In the genomic region with DNA sequence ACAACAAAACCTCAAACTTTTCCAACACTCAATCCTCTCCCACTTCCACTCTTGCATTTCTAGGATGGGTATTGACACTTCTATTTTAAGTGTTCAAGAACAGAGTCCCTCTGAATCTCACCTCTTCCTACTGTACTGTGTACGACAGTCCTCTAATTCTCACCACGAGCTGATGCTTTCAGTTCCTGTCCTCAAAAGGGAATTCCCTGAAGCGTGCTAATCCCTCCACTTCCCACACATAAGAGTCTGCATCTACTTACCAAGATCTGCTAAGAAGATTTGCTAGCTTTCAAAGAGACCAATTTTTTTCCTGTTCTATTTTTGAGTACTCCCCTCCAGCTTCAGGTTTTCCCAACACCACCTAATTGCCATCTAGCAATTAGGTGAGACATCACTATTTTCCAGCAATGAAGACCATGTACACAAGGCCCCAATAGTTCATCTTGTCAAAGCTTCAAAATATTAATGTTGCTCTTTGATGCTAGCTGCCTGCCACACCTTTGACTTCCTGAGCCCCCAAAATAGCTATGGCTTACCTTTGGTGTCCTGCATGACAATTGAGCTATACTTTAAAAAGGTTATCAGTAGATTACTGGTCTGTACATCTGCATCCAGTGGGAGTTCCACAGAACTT, we compare ENCODE assay signal across 9 cellular contexts. TPM values are rescaled to one million over a fixed set of nuclear protein-coding genes. Genes with fewer than 3 reads are reported as not detected.
DNase-seq lines count a peak whose midpoint lies in the region; ATAC-seq and TF ChIP-seq lines count a peak whose summit lies in the region.
"Had no signal": no experiment of that assay in that cellular context is flagged by ENCODE, and none has a peak within 500 bp of the region (broad histone marks: within the 10 kb centered on the region; RNA-seq: fewer than 3 reads in every experiment).

No MANE protein-coding gene starts in this region.

- no peaks in the 10 kb centered on the region for H3K9me3 ChIP-seq in BLaER1 treated with 17β-estradiol and CSF1 and Interleukin-3, amounts not matched to agents 10 nM and 100 nM (replicated peaks in 1 of 11)
- no peaks in the 10 kb centered on the region for H3K9me3 ChIP-seq in Caco-2

- peak overlapping the region in 8 of 11 experiments; percentile 4 to 82 (median 38); a peak in 14 of 22 replicates for H3K4me2 ChIP-seq in BLaER1 treated with 17β-estradiol and CSF1 and Interleukin-3, amounts not matched to agents 10 nM and 100 nM

- intact Hi-C loops in Caco-2 (cut with micrococcal nuclease; ENCODE audit: unreplicated experiment): no loop called here

- peaks cover 0 to 53% (median 23%) of the 10 kb centered on the region in 10 experiments; a peak in 18 of 20 replicates for H3K4me1 ChIP-seq in BLaER1 treated with 17β-estradiol and CSF1 and Interleukin-3, amounts not matched to agents 10 nM and 100 nM
- H3K4me1 ChIP-seq in Caco-2: no peaks in the 10 kb centered on the region

- peak overlapping the region; percentile 31 for H3K4me3 Mint-ChIP-seq in activated T-helper 17 cell treated with anti-CD3 and anti-CD28 coated beads, Interleukin-2, amount 50 U/mL, for 72 hours
- H3K4me3 Mint-ChIP-seq in Caco-2 (ENCODE audit: unreplicated experiment): no peak overlapping the region

- H3K27me3 ChIP-seq in BLaER1 treated with 17β-estradiol and CSF1 and Interleukin-3, amounts not matched to agents 10 nM and 100 nM: no peaks in the 10 kb centered on the region
- no peaks in the 10 kb centered on the region for H3K27me3 ChIP-seq in Caco-2 (replicated peaks; ENCODE audit: control insufficient read depth, insufficient read depth, low read length)

- peak overlapping the region in 2 of 11 experiments; percentile 32 to 34; a peak in 5 of 22 replicates for H3K27ac ChIP-seq in BLaER1 treated with 17β-estradiol and CSF1 and Interleukin-3, amounts not matched to agents 10 nM and 100 nM

- no peaks in the 10 kb centered on the region for H3K27me3 Mint-ChIP-seq in activated T-helper 17 cell treated with anti-CD3 and anti-CD28 coated beads, Interleukin-2, amount 50 U/mL, for 72 hours
- no peaks in the 10 kb centered on the region for H3K27me3 Mint-ChIP-seq in Caco-2 (ENCODE audit: insufficient read depth, unreplicated experiment)

- H3K9me3 Mint-ChIP-seq in activated T-helper 17 cell treated with anti-CD3 and anti-CD28 coated beads, Interleukin-2, amount 50 U/mL, for 72 hours: no peaks in the 10 kb centered on the region
- no peaks in the 10 kb centered on the region for H3K9me3 Mint-ChIP-seq in Caco-2 (ENCODE audit: unreplicated experiment)

- H3K4me3 ChIP-seq in BLaER1 treated with 17β-estradiol and CSF1 and Interleukin-3, amounts not matched to agents 10 nM and 100 nM: no peak overlapping the region
- no peak overlapping the region for H3K4me3 ChIP-seq in Caco-2 (ENCODE audit: low read depth, low read length)

- CTCF ChIA-PET in Caco-2 (lab: Charles Lee): interaction anchor here (0.6 kb wide), 1 partner anchor 8 kb away, joined by 3 read pairs; no protein-coding TSS in a partner anchor

- H3K9ac ChIP-seq in BLaER1 treated with 17β-estradiol and CSF1 and Interleukin-3, amounts not matched to agents 10 nM and 100 nM: no peak overlapping the region; a peak in 1 of 22 replicates

- DNase-seq in SIG-M5 (lab: John Stamatoyannopoulos, UW) (no peak), middle frontal gyrus (ENCODE audit: extremely low spot score, low spot score) (no peak), Caco-2 (no peak)
- no peak for DNase-seq in stimulated activated CD4-positive, alpha-beta T cell treated with anti-CD3 and anti-CD28 coated beads, Interleukin-4, amount 100 ng/mL, for 4 hours
- DNase-seq: NCI-H748 treated with DMSO at 0.1 percent for 48 hours had no signal

- peaks cover 78 to 99% (median 92%) of the 10 kb centered on the region in 11 experiments for H3K36me3 ChIP-seq in BLaER1 treated with 17β-estradiol and CSF1 and Interleukin-3, amounts not matched to agents 10 nM and 100 nM
- H3K36me3 ChIP-seq in Caco-2 (ENCODE audit: control insufficient read depth, insufficient read depth, low read length): no peaks in the 10 kb centered on the region

- POLR2A ChIA-PET in Caco-2 (lab: Charles Lee): no interaction called here

- no peak for TF ChIP-seq CTCF in Caco-2 (IDR thresholded peaks at IDR 0.05; ENCODE audit: insufficient read depth in 1 of 2, low read depth in 1 of 2, low read length in 1 of 2, severe bottlenecking in 1 of 2, unreplicated experiment in 1 of 2)

- ATAC-seq in GM18907 (IDR thresholded peaks at IDR 0.05; ENCODE audit: unreplicated experiment) (peak; percentile 73), HG03095 (IDR thresholded peaks at IDR 0.05; ENCODE audit: unreplicated experiment) (peak; percentile 78)
- ATAC-seq in activated T-helper 17 cell treated with anti-CD3 and anti-CD28 coated beads, Interleukin-2, amount 50 U/mL, for 72 hours (replicated peaks): peak; percentile 90

- peak overlapping the region; percentile 73 for H3K27ac Mint-ChIP-seq in activated T-helper 17 cell treated with anti-CD3 and anti-CD28 coated beads, Interleukin-2, amount 50 U/mL, for 72 hours
- H3K27ac Mint-ChIP-seq in Caco-2 (ENCODE audit: unreplicated experiment): no peak overlapping the region

- peaks cover 11% of the 10 kb centered on the region for H3K4me1 Mint-ChIP-seq in activated T-helper 17 cell treated with anti-CD3 and anti-CD28 coated beads, Interleukin-2, amount 50 U/mL, for 72 hours
- H3K4me1 Mint-ChIP-seq in Caco-2 (ENCODE audit: low read depth, unreplicated experiment): no peaks in the 10 kb centered on the region

- H3K36me3 Mint-ChIP-seq in activated T-helper 17 cell treated with anti-CD3 and anti-CD28 coated beads, Interleukin-2, amount 50 U/mL, for 72 hours (ENCODE audit: low read depth): peaks cover 90% of the 10 kb centered on the region
- peaks cover 47% of the 10 kb centered on the region for H3K36me3 Mint-ChIP-seq in Caco-2 (ENCODE audit: insufficient read depth, unreplicated experiment)

- peaks cover 0 to 70% (median 0%) of the 10 kb centered on the region in 11 experiments; a peak in 6 of 22 replicates for H4K20me1 ChIP-seq in BLaER1 treated with 17β-estradiol and CSF1 and Interleukin-3, amounts not matched to agents 10 nM and 100 nM

- BruUV-seq in Caco-2 (replicated peaks; lab: Mats Ljungman, UMichigan): no TSS peak

RNA-seq across cellular contexts. Expression of gene ARMH3, which starts 54.4 kb away (rescaled TPM):
- total RNA-seq in activated T-helper 17 cell treated with anti-CD3 and anti-CD28 coated beads, Interleukin-2, amount 50 U/mL, for 72 hours: 10 to 100 TPM; 27.7 to 38.5 TPM
- 17.4 and 20.0 TPM in 2 replicates for total RNA-seq in Caco-2 (2022)
